1 cellular context compared by ENCODE assay signal in genomic region chr3:114336122-114336697, GRCh38.
TF ChIP-seq lines count a peak whose summit lies in the region.

No MANE protein-coding gene starts in this region.

TF ChIP-seq in GM12878, 131 proteins besides CTCF, POLR2A, EP300 and RAD21:
- no peak for TF ChIP-seq PRDM15 (CRISPR knock-in tag; IDR thresholded peaks at IDR 0.05)
- no peak for TF ChIP-seq ZBED1 (IDR thresholded peaks at IDR 0.05; ENCODE audit: borderline replicate concordance)
- TF ChIP-seq HSF1 (IDR thresholded peaks at IDR 0.05; ENCODE audit: low read depth, low read length), result no peak
TF ChIP-seq in GM12878: peak in this region for 0.
